In the genomic region with DNA sequence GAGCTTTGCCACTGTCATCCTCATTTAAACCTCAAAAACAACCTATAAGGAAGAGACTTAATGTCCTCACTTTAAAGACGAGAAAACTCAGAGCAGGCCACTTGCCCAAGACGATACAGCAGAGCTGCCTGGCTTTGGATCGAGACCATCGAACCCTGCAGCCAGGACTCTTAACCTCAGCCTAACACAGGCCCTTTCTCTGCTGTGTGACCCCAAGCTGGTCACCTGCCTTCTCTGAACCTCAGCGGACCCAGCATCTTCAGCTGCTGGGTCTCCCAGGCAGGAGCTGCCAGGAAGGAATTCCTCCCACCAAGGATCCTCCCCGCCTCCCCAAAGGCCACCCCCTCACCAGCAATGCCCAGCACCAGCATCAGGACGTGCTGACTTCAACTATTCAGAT, we compare ENCODE assay signal across 1 cellular context.
TF ChIP-seq lines count a peak whose summit lies in the region.

No MANE protein-coding gene starts in this region.

TF ChIP-seq in K562, 482 proteins besides CTCF, POLR2A, EP300 and RAD21:
- TF ChIP-seq DPF2 (IDR thresholded peaks at IDR 0.05): no peak
- TF ChIP-seq BCOR (IDR thresholded peaks at IDR 0.05): peak; percentile 39; the same call in 1 of the 2 replicates
- no peak for TF ChIP-seq RBM25 (IDR thresholded peaks at IDR 0.05; ENCODE audit: low read depth, low read length, severe bottlenecking)
- TF ChIP-seq CCNT2 (IDR thresholded peaks at IDR 0.05; ENCODE audit: borderline replicate concordance, extremely low read depth, insufficient read length, low read depth, low read length): no peak
- TF ChIP-seq PYGO2 (tag; IDR thresholded peaks at IDR 0.05): no peak
- no peak for TF ChIP-seq GABPB2 (CRISPR knock-in tag; conservative IDR thresholded peaks at IDR 0.05)
- no peak for TF ChIP-seq ARNT (IDR thresholded peaks at IDR 0.05)
- TF ChIP-seq MBD2 (IDR thresholded peaks at IDR 0.05; ENCODE audit: borderline replicate concordance, low read depth): no peak
- TF ChIP-seq, protein P1, sequence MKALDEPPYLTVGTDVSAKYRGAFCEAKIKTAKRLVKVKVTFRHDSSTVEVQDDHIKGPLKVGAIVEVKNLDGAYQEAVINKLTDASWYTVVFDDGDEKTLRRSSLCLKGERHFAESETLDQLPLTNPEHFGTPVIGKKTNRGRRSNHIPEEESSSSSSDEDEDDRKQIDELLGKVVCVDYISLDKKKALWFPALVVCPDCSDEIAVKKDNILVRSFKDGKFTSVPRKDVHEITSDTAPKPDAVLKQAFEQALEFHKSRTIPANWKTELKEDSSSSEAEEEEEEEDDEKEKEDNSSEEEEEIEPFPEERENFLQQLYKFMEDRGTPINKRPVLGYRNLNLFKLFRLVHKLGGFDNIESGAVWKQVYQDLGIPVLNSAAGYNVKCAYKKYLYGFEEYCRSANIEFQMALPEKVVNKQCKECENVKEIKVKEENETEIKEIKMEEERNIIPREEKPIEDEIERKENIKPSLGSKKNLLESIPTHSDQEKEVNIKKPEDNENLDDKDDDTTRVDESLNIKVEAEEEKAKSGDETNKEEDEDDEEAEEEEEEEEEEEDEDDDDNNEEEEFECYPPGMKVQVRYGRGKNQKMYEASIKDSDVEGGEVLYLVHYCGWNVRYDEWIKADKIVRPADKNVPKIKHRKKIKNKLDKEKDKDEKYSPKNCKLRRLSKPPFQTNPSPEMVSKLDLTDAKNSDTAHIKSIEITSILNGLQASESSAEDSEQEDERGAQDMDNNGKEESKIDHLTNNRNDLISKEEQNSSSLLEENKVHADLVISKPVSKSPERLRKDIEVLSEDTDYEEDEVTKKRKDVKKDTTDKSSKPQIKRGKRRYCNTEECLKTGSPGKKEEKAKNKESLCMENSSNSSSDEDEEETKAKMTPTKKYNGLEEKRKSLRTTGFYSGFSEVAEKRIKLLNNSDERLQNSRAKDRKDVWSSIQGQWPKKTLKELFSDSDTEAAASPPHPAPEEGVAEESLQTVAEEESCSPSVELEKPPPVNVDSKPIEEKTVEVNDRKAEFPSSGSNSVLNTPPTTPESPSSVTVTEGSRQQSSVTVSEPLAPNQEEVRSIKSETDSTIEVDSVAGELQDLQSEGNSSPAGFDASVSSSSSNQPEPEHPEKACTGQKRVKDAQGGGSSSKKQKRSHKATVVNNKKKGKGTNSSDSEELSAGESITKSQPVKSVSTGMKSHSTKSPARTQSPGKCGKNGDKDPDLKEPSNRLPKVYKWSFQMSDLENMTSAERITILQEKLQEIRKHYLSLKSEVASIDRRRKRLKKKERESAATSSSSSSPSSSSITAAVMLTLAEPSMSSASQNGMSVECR (CRISPR knock-in tag; IDR thresholded peaks at IDR 0.05): no peak
- no peak for TF ChIP-seq FIP1L1 (IDR thresholded peaks at IDR 0.05; ENCODE audit: low read depth, low read length, poor library complexity, severe bottlenecking)
- TF ChIP-seq ZNF76 (CRISPR knock-in tag; IDR thresholded peaks at IDR 0.05; ENCODE audit: borderline replicate concordance): no peak
- TF ChIP-seq MEIS2 (IDR thresholded peaks at IDR 0.05; ENCODE audit: partially characterized antibody): no peak
- no peak for TF ChIP-seq BHLHE40 (IDR thresholded peaks at IDR 0.05; ENCODE audit: low read length)
- peak; percentile 50 for TF ChIP-seq ZFP36 (IDR thresholded peaks at IDR 0.05; ENCODE audit: low read depth, low read length, partially characterized antibody)
- TF ChIP-seq CREB1 (IDR thresholded peaks at IDR 0.05): no peak
- TF ChIP-seq CREB1 (CRISPR knock-in tag; IDR thresholded peaks at IDR 0.05): no peak
- TF ChIP-seq RBM15 (IDR thresholded peaks at IDR 0.05; ENCODE audit: insufficient read depth, low read length): no peak
